In genomic region chr10:99732033-99732912, GRCh38 we compare ENCODE assay signal across 8 cellular contexts. TPM values are rescaled to one million over a fixed set of nuclear protein-coding genes. Genes with fewer than 3 reads are reported as not detected.
DNase-seq lines count a peak whose midpoint lies in the region; ATAC-seq lines count a peak whose summit lies in the region.

TSS of gene COX15 (minus strand) at chr10:99732127. CDS start at chr10:99732049, 78 bp downstream.
A gene with protein sequence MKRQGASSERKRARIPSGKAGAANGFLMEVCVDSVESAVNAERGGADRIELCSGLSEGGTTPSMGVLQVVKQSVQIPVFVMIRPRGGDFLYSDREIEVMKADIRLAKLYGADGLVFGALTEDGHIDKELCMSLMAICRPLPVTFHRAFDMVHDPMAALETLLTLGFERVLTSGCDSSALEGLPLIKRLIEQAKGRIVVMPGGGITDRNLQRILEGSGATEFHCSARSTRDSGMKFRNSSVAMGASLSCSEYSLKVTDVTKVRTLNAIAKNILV (plus strand): TSS chr10:99732234. CDS start chr10:99732349, 115 bp downstream.

- CTCF ChIA-PET in activated CD8-positive, alpha-beta memory T cell treated with anti-CD3 and anti-CD28 coated beads for 36 hours (lab: Charles Lee) = interaction anchor here (0.9 kb wide), 1 partner anchor 8 kb away, joined by 3 read pairs; no protein-coding TSS in a partner anchor

- no peaks in the 10 kb centered on the region for H3K27me3 ChIP-seq in effector memory CD4-positive, alpha-beta T cell (replicated peaks; ENCODE audit: control insufficient read depth, insufficient read depth, low read length, poor library complexity, severe bottlenecking)

- peak; percentile 80 for DNase-seq in COR-L47 (lab: John Stamatoyannopoulos, UW)
- DNase-seq in HT1080 (ENCODE audit: low read depth) = peak; percentile 96
- DNase-seq in NOMO-1 (lab: John Stamatoyannopoulos, UW; ENCODE audit: unreplicated experiment in 2 of 2) = peak; percentile 94 to 96
- DNase-seq in effector memory CD4-positive, alpha-beta T cell = peak; percentile 86 to 93 (median 92)
- DNase-seq in lung microvascular endothelial cell (ENCODE audit: low read depth in 2 of 2) = peak; percentile 97 to 98
- DNase-seq in stimulated activated CD4-positive, alpha-beta T cell treated with anti-CD3 and anti-CD28 coated beads, TNF-alpha, amount 100 ng/mL, for 48 hours (ENCODE audit: low read depth in 3 of 3) = peak; percentile 83 to 92 (median 89)

- peaks cover 13% of the 10 kb centered on the region for H3K36me3 ChIP-seq in effector memory CD4-positive, alpha-beta T cell (ENCODE audit: control insufficient read depth, insufficient read depth, low read length)

- peak within 1 kb of the TSS; percentile 89 for H3K27ac ChIP-seq in effector memory CD4-positive, alpha-beta T cell (ENCODE audit: insufficient read depth, low read length, poor library complexity, severe bottlenecking)

- peaks cover 12% of the 10 kb centered on the region for H3K4me1 ChIP-seq in effector memory CD4-positive, alpha-beta T cell (ENCODE audit: control insufficient read depth, insufficient read depth, low read length, poor library complexity, severe bottlenecking)

- H3K9me3 ChIP-seq in effector memory CD4-positive, alpha-beta T cell (ENCODE audit: control insufficient read depth, low read length) = no peaks in the 10 kb centered on the region

- ATAC-seq in GM21360 (IDR thresholded peaks at IDR 0.05; ENCODE audit: unreplicated experiment) = peak; percentile 81

- POLR2A ChIA-PET in activated CD8-positive, alpha-beta memory T cell treated with anti-CD3 and anti-CD28 coated beads for 36 hours (lab: Charles Lee) = interaction anchor here (0.5 to 1.6 kb wide), 12 partner anchors 10 to 1290 kb away, joined by 3 to 11 read pairs (median 4); partner anchors contain the start of genes GOT1 and SLC25A28

- H3K4me3 ChIP-seq in effector memory CD4-positive, alpha-beta T cell (ENCODE audit: insufficient read depth, low read depth, low read length, poor library complexity, severe bottlenecking) = peak within 1 kb of the TSS; percentile 90

RNA-seq across cellular contexts. Expression of gene COX15, which starts in this region (rescaled TPM):
- 38.4 and 41.4 TPM in 2 replicates for total RNA-seq in HT1080 (2014; rRNA removed; shearing (Covaris generic))
- polyA plus RNA-seq in HT1080 (2015; cell fraction: cytosol; rRNA removed) = 37.0 and 41.4 TPM in 2 replicates
- polyA plus RNA-seq in HT1080 (2015; cell fraction: nucleus; rRNA removed) = 55.5 and 59.2 TPM in 2 replicates
- 10 to 100 TPM; 36.8 to 37.7 TPM for total RNA-seq in activated CD8-positive, alpha-beta memory T cell treated with anti-CD3 and anti-CD28 coated beads for 36 hours
- 25.0 and 30.7 TPM in 2 replicates for total RNA-seq in lung microvascular endothelial cell

RNA-seq across cellular contexts. Expression of the second gene that starts in this region (rescaled TPM):
- total RNA-seq in HT1080 (2014; rRNA removed; shearing (Covaris generic)) = 25.6 and 26.4 TPM in 2 replicates
- 31.5 and 32.6 TPM in 2 replicates for polyA plus RNA-seq in HT1080 (2015; cell fraction: cytosol; rRNA removed)
- polyA plus RNA-seq in HT1080 (2015; cell fraction: nucleus; rRNA removed) = 27.6 and 33.8 TPM in 2 replicates
- total RNA-seq in activated CD8-positive, alpha-beta memory T cell treated with anti-CD3 and anti-CD28 coated beads for 36 hours = 10 to 100 TPM; 31.2 to 31.5 TPM
- 12.9 and 21.6 TPM in 2 replicates for total RNA-seq in lung microvascular endothelial cell

Comparison
In these comparisons a context has a peak if more than half of its experiments do, and no peak if none do; other contexts are left out.
1. Peak in every context shown above with its lines: DNase-seq, ATAC-seq, H3K4me3 ChIP-seq and H3K27ac ChIP-seq.